In genomic region chr3:44989141-44989540, GRCh38 we compare ENCODE assay signal across 15 cellular contexts. TPM values are rescaled to one million over a fixed set of nuclear protein-coding genes. Genes with fewer than 3 reads are reported as not detected.
DNase-seq lines count a peak whose midpoint lies in the region; ATAC-seq and TF ChIP-seq lines count a peak whose summit lies in the region.
"Had no signal": no experiment of that assay in that cellular context is flagged by ENCODE, and none has a peak within 500 bp of the region (broad histone marks: within the 10 kb centered on the region; RNA-seq: fewer than 3 reads in every experiment).

No MANE protein-coding gene starts in this region.

- peaks cover 59% of the 10 kb centered on the region for H3K4me1 Mint-ChIP-seq in activated CD8-positive, alpha-beta T cell treated with anti-CD3 and anti-CD28 coated beads, Interleukin-2, amount 10 ng/mL, durations not matched to agents 7 days and 5 days (ENCODE audit: low read depth)
- peaks cover 41% of the 10 kb centered on the region for H3K4me1 Mint-ChIP-seq in activated CD8-positive, alpha-beta T cell treated with anti-CD3 and anti-CD28 coated beads for 36 hours (ENCODE audit: low read depth)
- H3K4me1 Mint-ChIP-seq in dendritic cell treated with granulocyte-macrophage colony-stimulating factor and Interleukin-4, amounts not matched to agents 40 ng/mL and 50 ng/mL, for 4 days (ENCODE audit: low read depth) = peaks cover 43% of the 10 kb centered on the region

- H3K9me3 Mint-ChIP-seq in activated CD8-positive, alpha-beta T cell treated with anti-CD3 and anti-CD28 coated beads, Interleukin-2, amount 10 ng/mL, durations not matched to agents 7 days and 5 days (ENCODE audit: insufficient read depth) = no peaks in the 10 kb centered on the region
- no peaks in the 10 kb centered on the region for H3K9me3 Mint-ChIP-seq in activated CD8-positive, alpha-beta T cell treated with anti-CD3 and anti-CD28 coated beads for 36 hours
- H3K9me3 Mint-ChIP-seq in dendritic cell treated with granulocyte-macrophage colony-stimulating factor and Interleukin-4, amounts not matched to agents 40 ng/mL and 50 ng/mL, for 4 days = no peaks in the 10 kb centered on the region
- H3K9me3 Mint-ChIP-seq: CD14-positive monocyte; CD8-positive, alpha-beta memory T cell had no signal

- intact Hi-C loops in activated CD8-positive, alpha-beta T cell treated with anti-CD3 and anti-CD28 coated beads for 36 hours (cut with micrococcal nuclease) = no loop called here
- intact Hi-C loops in left ventricle myocardium superior (cut with micrococcal nuclease) (no loop called here), right cardiac atrium (cut with DNase I) (loop anchor here in 1 of 4 donors (10.0 kb wide), 1 partner anchor 46 kb away; no protein-coding TSS in a partner anchor), stomach (cut with DNase I; ENCODE audit: low total_unique reads) (no loop called here)
- intact Hi-C loops in dendritic cell treated with granulocyte-macrophage colony-stimulating factor and Interleukin-4, amounts not matched to agents 40 ng/mL and 50 ng/mL, for 4 days (cut with micrococcal nuclease) = no loop called here

- H3K36me3 ChIP-seq in stomach = peaks cover 8 to 46% (median 33%) of the 10 kb centered on the region in 4 donors

- no peak for TF ChIP-seq POLR2A in stomach (IDR thresholded peaks at IDR 0.05)

- no peak for TF ChIP-seq EP300 in stomach (IDR thresholded peaks at IDR 0.05)

- POLR2A ChIA-PET in activated CD8-positive, alpha-beta T cell treated with anti-CD3 and anti-CD28 coated beads, Interleukin-2, amount 10 ng/mL, durations not matched to agents 7 days and 5 days (lab: Charles Lee) = no interaction called here
- POLR2A ChIA-PET in activated CD8-positive, alpha-beta T cell treated with anti-CD3 and anti-CD28 coated beads for 36 hours (lab: Charles Lee) = interaction anchor here (7.6 kb wide), 1 partner anchor 12 kb away, joined by 48 read pairs; the partner anchor contains the start of genes EXOSC7 and ZDHHC3

- H3K4me1 ChIP-seq in right cardiac atrium (ENCODE audit: control insufficient read depth, insufficient read depth, low read length) (no peaks in the 10 kb centered on the region), stomach (peaks cover 16 to 62% (median 33%) of the 10 kb centered on the region in 4 donors)

- H3K27ac ChIP-seq in right cardiac atrium (ENCODE audit: low read length) = no peak overlapping the region
- H3K27ac ChIP-seq in stomach = peak overlapping the region in 3 of 5 donors; percentile 4 to 41 (median 30)
- H3K27ac ChIP-seq in substantia nigra (ENCODE audit: low read depth, low read length, poor library complexity, severe bottlenecking) = no peak overlapping the region
- H3K27ac ChIP-seq: 22Rv1 had no signal

- peak overlapping the region; percentile 48 for H3K27ac Mint-ChIP-seq in activated CD8-positive, alpha-beta T cell treated with anti-CD3 and anti-CD28 coated beads, Interleukin-2, amount 10 ng/mL, durations not matched to agents 7 days and 5 days
- H3K27ac Mint-ChIP-seq in activated CD8-positive, alpha-beta T cell treated with anti-CD3 and anti-CD28 coated beads for 36 hours = no peak overlapping the region
- H3K27ac Mint-ChIP-seq in dendritic cell treated with granulocyte-macrophage colony-stimulating factor and Interleukin-4, amounts not matched to agents 40 ng/mL and 50 ng/mL, for 4 days = peak overlapping the region; percentile 49

- 90% methylated on average over 8 of the region's 8 CpGs for WGBS in right cardiac atrium
- WGBS in stomach, 5 donors = 90 to 99% (median 96%) methylated on average over 8 of the region's 8 CpGs

- H3K27me3 ChIP-seq in right cardiac atrium (ENCODE audit: control insufficient read depth, insufficient read depth) (no peaks in the 10 kb centered on the region), stomach (no peaks in the 10 kb centered on the region)

- no peak for DNase-seq in activated CD8-positive, alpha-beta T cell treated with anti-CD3 and anti-CD28 coated beads, Interleukin-2, amount 10 ng/mL, durations not matched to agents 7 days and 5 days
- no peak for DNase-seq in activated CD8-positive, alpha-beta T cell treated with anti-CD3 and anti-CD28 coated beads for 36 hours
- DNase-seq in left ventricle myocardium superior = no peak
- DNase-seq in right cardiac atrium = no peak
- DNase-seq in stomach = no peak
- DNase-seq in substantia nigra (lab: John Stamatoyannopoulos, UW) = no peak
- DNase-seq: Caco-2; CD8-positive, alpha-beta memory T cell; DND-41; GDM1 had no signal

- no peaks in the 10 kb centered on the region for H3K27me3 Mint-ChIP-seq in activated CD8-positive, alpha-beta T cell treated with anti-CD3 and anti-CD28 coated beads, Interleukin-2, amount 10 ng/mL, durations not matched to agents 7 days and 5 days (ENCODE audit: low read depth)
- no peaks in the 10 kb centered on the region for H3K27me3 Mint-ChIP-seq in activated CD8-positive, alpha-beta T cell treated with anti-CD3 and anti-CD28 coated beads for 36 hours
- no peaks in the 10 kb centered on the region for H3K27me3 Mint-ChIP-seq in dendritic cell treated with granulocyte-macrophage colony-stimulating factor and Interleukin-4, amounts not matched to agents 40 ng/mL and 50 ng/mL, for 4 days
- H3K27me3 Mint-ChIP-seq: CD8-positive, alpha-beta memory T cell had no signal

- no peaks in the 10 kb centered on the region for H3K9me3 ChIP-seq in right cardiac atrium (ENCODE audit: control insufficient read depth, low read length)
- H3K9me3 ChIP-seq in stomach = no peaks in the 10 kb centered on the region
- H3K9me3 ChIP-seq: Caco-2 had no signal

- H3K4me3 Mint-ChIP-seq in activated CD8-positive, alpha-beta T cell treated with anti-CD3 and anti-CD28 coated beads, Interleukin-2, amount 10 ng/mL, durations not matched to agents 7 days and 5 days = no peak overlapping the region
- H3K4me3 Mint-ChIP-seq in activated CD8-positive, alpha-beta T cell treated with anti-CD3 and anti-CD28 coated beads for 36 hours = no peak overlapping the region
- H3K4me3 Mint-ChIP-seq in dendritic cell treated with granulocyte-macrophage colony-stimulating factor and Interleukin-4, amounts not matched to agents 40 ng/mL and 50 ng/mL, for 4 days = no peak overlapping the region
- H3K4me3 Mint-ChIP-seq: CD14-positive monocyte; CD8-positive, alpha-beta memory T cell had no signal

- CTCF ChIA-PET in activated CD8-positive, alpha-beta T cell treated with anti-CD3 and anti-CD28 coated beads, Interleukin-2, amount 10 ng/mL, durations not matched to agents 7 days and 5 days (lab: Charles Lee) = interaction anchor here (0.9 to 8.0 kb wide), 6 partner anchors 6 to 53 kb away, joined by 3 to 52 read pairs (median 4); partner anchors contain the start of genes EXOSC7 and ZDHHC3
- CTCF ChIA-PET in activated CD8-positive, alpha-beta T cell treated with anti-CD3 and anti-CD28 coated beads for 36 hours (lab: Charles Lee) = interaction anchor here (1.3 to 3.9 kb wide), 2 partner anchors 12 to 51 kb away, joined by 3 to 26 read pairs; partner anchors contain the start of genes EXOSC7 and ZDHHC3

- H3K4me3 ChIP-seq in right cardiac atrium (ENCODE audit: low read length) (no peak overlapping the region), stomach (no peak overlapping the region)

- no peak for TF ChIP-seq CTCF in activated CD8-positive, alpha-beta T cell treated with anti-CD3 and anti-CD28 coated beads for 36 hours (IDR thresholded peaks at IDR 0.05)
- no peak for TF ChIP-seq CTCF in stomach (IDR thresholded peaks at IDR 0.05)

- no peak for ATAC-seq in activated CD8-positive, alpha-beta T cell treated with anti-CD3 and anti-CD28 coated beads, Interleukin-2, amount 10 ng/mL, durations not matched to agents 7 days and 5 days
- ATAC-seq in activated CD8-positive, alpha-beta T cell treated with anti-CD3 and anti-CD28 coated beads for 36 hours = no peak
- ATAC-seq in left ventricle myocardium superior (peak; percentile 9), right cardiac atrium (no peak), HG02870 (IDR thresholded peaks at IDR 0.05; ENCODE audit: unreplicated experiment) (no peak)

- H3K36me3 Mint-ChIP-seq in activated CD8-positive, alpha-beta T cell treated with anti-CD3 and anti-CD28 coated beads, Interleukin-2, amount 10 ng/mL, durations not matched to agents 7 days and 5 days (ENCODE audit: low read depth) = peaks cover 48% of the 10 kb centered on the region
- peaks cover 57% of the 10 kb centered on the region for H3K36me3 Mint-ChIP-seq in activated CD8-positive, alpha-beta T cell treated with anti-CD3 and anti-CD28 coated beads for 36 hours (ENCODE audit: low read depth)
- peaks cover 59% of the 10 kb centered on the region for H3K36me3 Mint-ChIP-seq in dendritic cell treated with granulocyte-macrophage colony-stimulating factor and Interleukin-4, amounts not matched to agents 40 ng/mL and 50 ng/mL, for 4 days (ENCODE audit: low read depth)

RNA-seq across cellular contexts. Expression of gene EXOSC7, which starts 13.1 kb away (rescaled TPM):
- 10 to 100 TPM; 49.5 to 50.1 TPM for total RNA-seq in activated CD8-positive, alpha-beta T cell treated with anti-CD3 and anti-CD28 coated beads, Interleukin-2, amount 10 ng/mL, durations not matched to agents 7 days and 5 days
- total RNA-seq in activated CD8-positive, alpha-beta T cell treated with anti-CD3 and anti-CD28 coated beads for 36 hours = 10 to 100 TPM; 79.8 to 80.7 TPM
- 25.0 TPM for total RNA-seq in left ventricle myocardium superior
- total RNA-seq in right cardiac atrium = 10 to 100 TPM; 22.7 to 37.5 (median 27.8) TPM
- polyA plus RNA-seq in right cardiac atrium = 30.0 TPM
- total RNA-seq in stomach = 10 to 100 TPM; 29.5 to 57.4 (median 45.5) TPM
- polyA plus RNA-seq in stomach = 10 to 100 TPM; 34.9 to 46.2 (median 39.7) TPM

RNA-seq across cellular contexts. Expression of gene ZDHHC3, which starts 13.2 kb away (rescaled TPM):
- 10 to 100 TPM; 62.3 to 71.3 TPM for total RNA-seq in activated CD8-positive, alpha-beta T cell treated with anti-CD3 and anti-CD28 coated beads, Interleukin-2, amount 10 ng/mL, durations not matched to agents 7 days and 5 days
- total RNA-seq in activated CD8-positive, alpha-beta T cell treated with anti-CD3 and anti-CD28 coated beads for 36 hours = 10 to 100 TPM; 28.6 to 36.0 TPM
- total RNA-seq in left ventricle myocardium superior = 39.1 TPM
- total RNA-seq in right cardiac atrium = 10 to 100 TPM; 39.0 to 57.6 (median 40.8) TPM
- polyA plus RNA-seq in right cardiac atrium = 23.9 TPM
- total RNA-seq in stomach = 100 to 1,000 TPM in 1 of 5 donors, 10 to 100 TPM in 4; 77.2 to 140 (median 78.8) TPM
- 10 to 100 TPM; 29.8 to 60.2 (median 33.7) TPM for polyA plus RNA-seq in stomach

RNA-seq across cellular contexts. Expression of gene CLEC3B, which starts 37.0 kb away (rescaled TPM):
- under 1 TPM; 0.29 TPM for total RNA-seq in activated CD8-positive, alpha-beta T cell treated with anti-CD3 and anti-CD28 coated beads, Interleukin-2, amount 10 ng/mL, durations not matched to agents 7 days and 5 days
- not detected for total RNA-seq in activated CD8-positive, alpha-beta T cell treated with anti-CD3 and anti-CD28 coated beads for 36 hours
- 68.0 TPM for total RNA-seq in left ventricle myocardium superior
- total RNA-seq in right cardiac atrium = 100 to 1,000 TPM; 133 to 170 (median 160) TPM
- 451 TPM for polyA plus RNA-seq in right cardiac atrium
- total RNA-seq in stomach = 100 to 1,000 TPM in 1 of 5 donors, 10 to 100 TPM in 2, not detected in 2; 25.4 to 199 (median 73.6) TPM
- polyA plus RNA-seq in stomach = 10 to 100 TPM; 16.7 to 29.7 (median 24.0) TPM
- total RNA-seq: HT-29 had no signal
- polyA plus RNA-seq: CD8-positive, alpha-beta memory T cell had no signal

Comparison
In these comparisons a context has a peak if more than half of its experiments do, and no peak if none do; other contexts are left out.
1. H3K27ac ChIP-seq: peak in stomach (3 of 5); none in right cardiac atrium (single experiment) and substantia nigra (single experiment).